Comparison of ENCODE assay signal across 8 cellular contexts in genomic region chr1:201708085-201708512, GRCh38.
DNase-seq lines count a peak whose midpoint lies in the region; ATAC-seq and TF ChIP-seq lines count a peak whose summit lies in the region.

No MANE protein-coding gene starts in this region.

- DNase-seq in AG20443 (ENCODE audit: low spot score) (peak; percentile 71), LHCN-M2 (ENCODE audit: low read depth) (peak; percentile 90), SKM-1 treated with dmso at 0.1 percent for 144 hours (lab: John Stamatoyannopoulos, UW; ENCODE audit: unreplicated experiment) (peak; percentile 73), iris pigment epithelial cell (ENCODE audit: low read depth) (peak; percentile 85), KG1 (lab: John Stamatoyannopoulos, UW) (no peak), GM20000 (ENCODE audit: low spot score) (no peak)

- ATAC-seq in GM21737 (IDR thresholded peaks at IDR 0.05; ENCODE audit: unreplicated experiment) (no peak), GM21825 (IDR thresholded peaks at IDR 0.05; ENCODE audit: unreplicated experiment) (no peak)

- no peak for TF ChIP-seq CTCF in GM20000 (IDR thresholded peaks at IDR 0.05; ENCODE audit: extremely low read depth, missing control alignments)

Comparison
In these comparisons a context has a peak if more than half of its experiments do, and no peak if none do; other contexts are left out.
1. DNase-seq: peak in AG20443 (single experiment), LHCN-M2 (single experiment), SKM-1 treated with dmso at 0.1 percent for 144 hours (single experiment) and iris pigment epithelial cell (single experiment); none in KG1 (single experiment) and GM20000 (single experiment).